In genomic region chr10:63703113-63703670, GRCh38 we compare ENCODE assay signal across 9 cellular contexts.
A peak's percentile ranks its signal among the peaks of the same experiment; 100 is the strongest.
DNase-seq lines count a peak whose midpoint lies in the region; FAIRE-seq and TF ChIP-seq lines count a peak whose summit lies in the region.
"Had no signal": no experiment of that assay in that cellular context is flagged by ENCODE, and none has a peak within 500 bp of the region (broad histone marks: within the 10 kb centered on the region; RNA-seq: fewer than 3 reads in every experiment).

No MANE protein-coding gene starts in this region.

- H3K27me3 ChIP-seq in Loucy (ENCODE audit: insufficient read depth, low read length, poor library complexity, severe bottlenecking): no peaks in the 10 kb centered on the region
- H3K27me3 ChIP-seq in osteoblast (ENCODE audit: insufficient read depth, low read length): no peaks in the 10 kb centered on the region
- H3K27me3 ChIP-seq: hepatocyte had no signal

- H3F3A ChIP-seq in Loucy (ENCODE audit: low read depth): no peaks in the 10 kb centered on the region

- H3K79me2 ChIP-seq in Loucy (ENCODE audit: insufficient read depth, low read length) (no peaks in the 10 kb centered on the region), osteoblast (ENCODE audit: insufficient read depth, low read length) (no peaks in the 10 kb centered on the region)
- H3K79me2 ChIP-seq: hepatocyte had no signal

- H3K4me3 ChIP-seq in Loucy (ENCODE audit: low read length, poor library complexity, severe bottlenecking): no peak overlapping the region
- H3K4me3 ChIP-seq in osteoblast (ENCODE audit: insufficient read depth, low read length): no peak overlapping the region
- H3K4me3 ChIP-seq: hepatocyte had no signal

- H3K4me1 ChIP-seq in Loucy (ENCODE audit: insufficient read depth, low read length, poor library complexity, severe bottlenecking): no peaks in the 10 kb centered on the region
- peaks cover 31% of the 10 kb centered on the region for H3K4me1 ChIP-seq in osteoblast (ENCODE audit: insufficient read depth, low read length)

- TF ChIP-seq CTCF in Loucy (conservative IDR thresholded peaks at IDR 0.05; ENCODE audit: low read length) (no peak), VCaP (conservative IDR thresholded peaks at IDR 0.05) (no peak), osteoblast (IDR thresholded peaks at IDR 0.05; ENCODE audit: extremely low read depth, low read depth, low read length) (no peak)

- no peak overlapping the region for H3K4me2 ChIP-seq in Loucy (ENCODE audit: low read depth, low read length, poor library complexity, severe bottlenecking)
- H3K4me2 ChIP-seq in osteoblast (ENCODE audit: insufficient read depth, low read length): no peak overlapping the region
- H3K4me2 ChIP-seq: hepatocyte had no signal

- H3K27ac ChIP-seq in VCaP: peak overlapping the region; percentile 79
- H3K27ac ChIP-seq in osteoblast (ENCODE audit: low read depth, low read length): no peak overlapping the region
- H3K27ac ChIP-seq: hepatocyte had no signal

- peak; percentile 33 for FAIRE-seq in GM18507 (lab: Jason Lieb, UNC)
- no peak for FAIRE-seq in HTR-8/SVneo (lab: Jason Lieb, UNC)

- H2AFZ ChIP-seq in Loucy (ENCODE audit: low read length) (0 out of 2 replicates have a peak overlapping the region, but pooled peaks have one; percentile 15), osteoblast (ENCODE audit: low read length) (peak overlapping the region; percentile 49)
- H2AFZ ChIP-seq: hepatocyte had no signal

- H4K20me1 ChIP-seq in Loucy (ENCODE audit: insufficient read depth, low read length, poor library complexity, severe bottlenecking) (no peaks in the 10 kb centered on the region), osteoblast (ENCODE audit: insufficient read depth, low read length) (no peaks in the 10 kb centered on the region)

- no peaks in the 10 kb centered on the region for H3K9me3 ChIP-seq in Loucy (ENCODE audit: insufficient read depth, low read depth, low read length)
- no peaks in the 10 kb centered on the region for H3K9me3 ChIP-seq in osteoblast (ENCODE audit: low read depth, low read length)

- H3K36me3 ChIP-seq in Loucy (ENCODE audit: insufficient read depth, low read length): no peaks in the 10 kb centered on the region
- no peaks in the 10 kb centered on the region for H3K36me3 ChIP-seq in osteoblast (ENCODE audit: insufficient read depth, low read length)

- DNase-seq in GM18507 (ENCODE audit: extremely low spot score, insufficient read length, low read depth) (no peak), osteoblast (ENCODE audit: insufficient read length, low spot score, missing footprints) (no peak), epidermal melanocyte (ENCODE audit: insufficient read length, low spot score) (no peak), HTR-8/SVneo (ENCODE audit: insufficient read length, low spot score) (no peak)
- no peak for DNase-seq in activated effector memory CD4-positive, alpha-beta T cell treated with anti-CD3 and anti-CD28 coated beads, Interleukin-2, amount 50 U/mL, for 16 hours
- DNase-seq: activated naive CD4-positive, alpha-beta T cell treated with Interleukin-2 at 50 U/mL for 16 hours had no signal

- H3K9me2 ChIP-seq in Loucy (replicated peaks; ENCODE audit: low read depth, low read length): no peaks in the 10 kb centered on the region

- H3K9ac ChIP-seq in Loucy (ENCODE audit: low read depth, low read length, poor library complexity, severe bottlenecking): no peak overlapping the region
